In the genomic region with DNA sequence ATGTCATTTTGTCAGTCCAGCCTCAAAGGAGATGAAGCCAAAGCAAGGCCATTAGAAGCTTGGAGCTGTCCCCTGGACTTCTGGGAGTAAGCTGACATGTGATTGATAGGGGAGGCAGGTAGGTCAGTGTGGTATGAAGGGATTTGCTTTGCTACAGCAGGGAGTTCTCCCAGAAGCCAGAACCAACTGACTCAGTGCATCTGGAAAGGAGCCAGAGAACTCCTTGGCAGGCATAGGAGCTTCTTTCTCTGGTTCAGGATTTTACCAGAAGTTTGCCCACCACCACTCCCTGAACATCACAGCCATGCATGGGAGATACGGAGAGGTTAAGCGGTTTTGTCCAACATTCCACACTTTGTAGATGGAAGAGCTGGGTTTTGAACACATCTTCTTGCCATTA, we compare ENCODE assay signal across 1 cellular context.
TF ChIP-seq lines count a peak whose summit lies in the region.

No MANE protein-coding gene starts in this region.

TF ChIP-seq in H1, 55 proteins besides CTCF, POLR2A, EP300 and RAD21:
- TF ChIP-seq SRF (IDR thresholded peaks at IDR 0.05; ENCODE audit: low read depth, low read length) = no peak
- no peak for TF ChIP-seq CBX5 (IDR thresholded peaks at IDR 0.05; ENCODE audit: low read depth, low read length)
- TF ChIP-seq FOSL1 (IDR thresholded peaks at IDR 0.05; ENCODE audit: insufficient read depth, low read depth, low read length) = no peak
- no peak for TF ChIP-seq SP2 (IDR thresholded peaks at IDR 0.05; ENCODE audit: low read length)
- TF ChIP-seq POLR2AphosphoS5 (IDR thresholded peaks at IDR 0.05; ENCODE audit: low read depth, low read length) = no peak
- TF ChIP-seq BCL11A (IDR thresholded peaks at IDR 0.05; ENCODE audit: low read depth in 2 of 2, low read length in 2 of 2) = no peak
